8 cellular contexts compared by ENCODE assay signal in the genomic region with DNA sequence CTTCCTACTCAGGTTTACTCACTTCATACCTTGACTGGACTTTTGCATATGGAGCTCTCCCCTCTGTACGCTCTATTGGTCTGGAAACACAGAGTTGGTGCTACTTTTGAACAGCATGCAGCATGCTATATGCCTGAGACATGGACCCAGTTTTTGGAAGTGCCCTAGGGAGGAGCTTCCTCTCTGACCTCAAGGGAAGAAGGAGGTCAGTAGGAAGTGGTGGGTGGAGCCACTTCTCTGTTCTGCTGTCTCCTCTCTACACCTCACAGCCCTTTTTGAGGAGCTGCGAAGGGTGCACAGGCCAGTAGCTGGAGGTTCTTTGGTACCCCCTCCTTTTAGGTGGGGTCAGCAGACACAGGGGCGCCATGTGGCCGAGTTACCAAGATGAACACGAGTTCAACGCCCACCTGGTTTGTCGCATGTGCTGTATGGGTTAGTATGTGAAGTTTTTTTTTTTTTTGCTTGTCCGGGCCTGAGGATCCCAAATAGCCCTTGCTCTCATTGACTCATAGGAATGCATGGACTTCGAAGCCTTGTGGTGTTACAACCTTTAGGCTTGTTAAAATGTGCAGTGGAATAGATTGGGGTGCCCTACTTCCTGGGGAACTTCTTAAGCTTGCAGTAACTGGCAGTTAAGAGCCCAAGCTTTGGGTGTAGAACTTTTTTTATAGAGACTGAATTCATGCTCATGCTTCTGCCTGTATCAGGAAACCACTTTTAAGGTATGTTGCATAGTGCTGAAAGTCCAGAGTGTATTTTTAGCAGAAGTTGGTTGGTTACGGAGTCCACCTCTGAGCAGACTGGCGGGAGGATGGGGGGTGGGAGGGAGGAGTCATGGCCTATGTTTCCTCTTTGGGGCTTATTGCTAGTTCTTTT. TPM values are rescaled to one million over a fixed set of nuclear protein-coding genes. Genes with fewer than 3 reads are reported as not detected.
DNase-seq lines count a peak whose midpoint lies in the region; ATAC-seq lines count a peak whose summit lies in the region.

No MANE protein-coding gene starts in this region.

- peak; percentile 84 for DNase-seq in CD1c-positive myeloid dendritic cell (ENCODE audit: extremely low spot score)
- DNase-seq in activated T-cell treated with anti-CD3 and anti-CD28 coated beads for 24 hours (ENCODE audit: low read depth) = peak; percentile 21
- DNase-seq in right cardiac atrium = no peak
- DNase-seq in stimulated activated naive CD8-positive, alpha-beta T cell treated with anti-CD3 and anti-CD28 coated beads, Interleukin-15, amount 100 ng/mL, for 72 hours = no peak
- no peak for DNase-seq in DMS53 treated with DMSO at 0.1 percent for 48 hours (lab: John Stamatoyannopoulos, UW; ENCODE audit: unreplicated experiment)
- no peak for DNase-seq in 8988T

- no peak overlapping the region for H3K9ac ChIP-seq in HUES64 (ENCODE audit: low read depth, low read length)

- peak overlapping the region; percentile 56 for H3K27ac ChIP-seq in HUES64 (ENCODE audit: low read depth, low read length)
- peak overlapping the region; percentile 88 for H3K27ac ChIP-seq in right cardiac atrium (ENCODE audit: low read length)

- H3K4me3 ChIP-seq in HUES64 (ENCODE audit: low read length) (no peak overlapping the region), right cardiac atrium (ENCODE audit: low read length) (peak overlapping the region; percentile 33)

- no peaks in the 10 kb centered on the region for H3K27me3 Mint-ChIP-seq in stimulated activated naive CD8-positive, alpha-beta T cell treated with anti-CD3 and anti-CD28 coated beads, Interleukin-15, amount 100 ng/mL, for 72 hours

- H3K4me3 Mint-ChIP-seq in stimulated activated naive CD8-positive, alpha-beta T cell treated with anti-CD3 and anti-CD28 coated beads, Interleukin-15, amount 100 ng/mL, for 72 hours = peak overlapping the region; percentile 82 to 86

- peaks cover 0 to 5% of the 10 kb centered on the region in 2 donors for H3K9me3 Mint-ChIP-seq in stimulated activated naive CD8-positive, alpha-beta T cell treated with anti-CD3 and anti-CD28 coated beads, Interleukin-15, amount 100 ng/mL, for 72 hours

- H3K4me1 ChIP-seq in HUES64 (ENCODE audit: insufficient read depth, low read length) (peaks cover 47% of the 10 kb centered on the region), right cardiac atrium (ENCODE audit: control insufficient read depth, insufficient read depth, low read length) (peaks cover 20% of the 10 kb centered on the region)

- ATAC-seq in GM19438 (IDR thresholded peaks at IDR 0.05; ENCODE audit: low read depth, unreplicated experiment) (peak; percentile 70), right cardiac atrium (peak; percentile 53 to 64)
- ATAC-seq in stimulated activated naive CD8-positive, alpha-beta T cell treated with anti-CD3 and anti-CD28 coated beads, Interleukin-15, amount 100 ng/mL, for 72 hours = peak; percentile 83

- H3K27me3 ChIP-seq in HUES64 (ENCODE audit: insufficient read depth, low read length) (no peaks in the 10 kb centered on the region), right cardiac atrium (ENCODE audit: control insufficient read depth, insufficient read depth) (no peaks in the 10 kb centered on the region)

- no peaks in the 10 kb centered on the region for H3K36me3 ChIP-seq in HUES64 (ENCODE audit: insufficient read depth, low read length)

- 92% methylated on average over 11 of the region's 11 CpGs for WGBS in HUES64
- WGBS in right cardiac atrium = 57% methylated on average over 11 of the region's 11 CpGs

- intact Hi-C loops in right cardiac atrium (cut with DNase I) = no loop called here

- H3K27ac Mint-ChIP-seq in stimulated activated naive CD8-positive, alpha-beta T cell treated with anti-CD3 and anti-CD28 coated beads, Interleukin-15, amount 100 ng/mL, for 72 hours = peak overlapping the region; percentile 92 to 97

- peaks cover 46% of the 10 kb centered on the region for H3K4me1 Mint-ChIP-seq in stimulated activated naive CD8-positive, alpha-beta T cell treated with anti-CD3 and anti-CD28 coated beads, Interleukin-15, amount 100 ng/mL, for 72 hours

- H3K9me3 ChIP-seq in HUES64 (ENCODE audit: insufficient read depth, low read depth, low read length) = no peaks in the 10 kb centered on the region
- H3K9me3 ChIP-seq in right cardiac atrium (ENCODE audit: control insufficient read depth, low read length) = no peaks in the 10 kb centered on the region

RNA-seq across cellular contexts. Expression of a gene that starts 10.7 kb away (rescaled TPM):
- polyA plus RNA-seq in HUES64 (2013, experiment 1 of 2) = 76.3 TPM
- polyA plus RNA-seq in HUES64 (2013, experiment 2 of 2) = 81.7 TPM
- total RNA-seq in right cardiac atrium = 100 to 1,000 TPM; 294 to 359 (median 326) TPM
- polyA plus RNA-seq in right cardiac atrium = 145 TPM

Comparison
In these comparisons a context has a peak if more than half of its experiments do, and no peak if none do; other contexts are left out.
1. DNase-seq: peak in CD1c-positive myeloid dendritic cell (single experiment) and activated T-cell treated with anti-CD3 and anti-CD28 coated beads for 24 hours (single experiment); none in right cardiac atrium (0 of 3), stimulated activated naive CD8-positive, alpha-beta T cell treated with anti-CD3 and anti-CD28 coated beads, Interleukin-15, amount 100 ng/mL, for 72 hours (0 of 2), DMS53 treated with DMSO at 0.1 percent for 48 hours (single experiment) and 8988T (single experiment).
2. Peak in every context shown above with its lines, with median percentiles within 50 percentile points of each other: ATAC-seq.